ENCODE assay signal across 1 cellular context in the genomic region with DNA sequence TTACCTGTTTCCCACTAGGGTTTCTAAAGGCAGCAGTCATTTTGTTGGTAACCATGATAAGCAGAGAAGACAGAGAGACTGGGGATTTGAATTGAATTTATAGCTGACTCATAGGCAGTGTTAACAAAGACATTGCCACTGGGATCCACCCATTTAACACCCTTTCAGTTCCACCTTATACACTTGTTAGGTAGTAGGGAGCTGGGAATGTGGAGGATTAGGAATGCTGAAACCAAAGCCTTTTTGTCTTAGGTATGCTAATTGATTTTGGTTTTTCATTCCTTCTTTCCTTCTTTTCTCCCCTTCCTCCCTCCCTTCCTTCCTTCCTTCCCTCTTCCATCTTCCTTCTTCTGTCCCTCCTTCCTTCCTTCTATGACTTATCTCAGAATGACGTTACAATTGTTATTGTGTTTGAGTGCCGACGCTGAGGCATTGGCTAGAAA.
TF ChIP-seq lines count a peak whose summit lies in the region.

No MANE protein-coding gene starts in this region.

TF ChIP-seq in HCT116, 20 proteins besides CTCF, POLR2A, EP300 and RAD21 (continued from another document):
- TF ChIP-seq, protein P1, sequence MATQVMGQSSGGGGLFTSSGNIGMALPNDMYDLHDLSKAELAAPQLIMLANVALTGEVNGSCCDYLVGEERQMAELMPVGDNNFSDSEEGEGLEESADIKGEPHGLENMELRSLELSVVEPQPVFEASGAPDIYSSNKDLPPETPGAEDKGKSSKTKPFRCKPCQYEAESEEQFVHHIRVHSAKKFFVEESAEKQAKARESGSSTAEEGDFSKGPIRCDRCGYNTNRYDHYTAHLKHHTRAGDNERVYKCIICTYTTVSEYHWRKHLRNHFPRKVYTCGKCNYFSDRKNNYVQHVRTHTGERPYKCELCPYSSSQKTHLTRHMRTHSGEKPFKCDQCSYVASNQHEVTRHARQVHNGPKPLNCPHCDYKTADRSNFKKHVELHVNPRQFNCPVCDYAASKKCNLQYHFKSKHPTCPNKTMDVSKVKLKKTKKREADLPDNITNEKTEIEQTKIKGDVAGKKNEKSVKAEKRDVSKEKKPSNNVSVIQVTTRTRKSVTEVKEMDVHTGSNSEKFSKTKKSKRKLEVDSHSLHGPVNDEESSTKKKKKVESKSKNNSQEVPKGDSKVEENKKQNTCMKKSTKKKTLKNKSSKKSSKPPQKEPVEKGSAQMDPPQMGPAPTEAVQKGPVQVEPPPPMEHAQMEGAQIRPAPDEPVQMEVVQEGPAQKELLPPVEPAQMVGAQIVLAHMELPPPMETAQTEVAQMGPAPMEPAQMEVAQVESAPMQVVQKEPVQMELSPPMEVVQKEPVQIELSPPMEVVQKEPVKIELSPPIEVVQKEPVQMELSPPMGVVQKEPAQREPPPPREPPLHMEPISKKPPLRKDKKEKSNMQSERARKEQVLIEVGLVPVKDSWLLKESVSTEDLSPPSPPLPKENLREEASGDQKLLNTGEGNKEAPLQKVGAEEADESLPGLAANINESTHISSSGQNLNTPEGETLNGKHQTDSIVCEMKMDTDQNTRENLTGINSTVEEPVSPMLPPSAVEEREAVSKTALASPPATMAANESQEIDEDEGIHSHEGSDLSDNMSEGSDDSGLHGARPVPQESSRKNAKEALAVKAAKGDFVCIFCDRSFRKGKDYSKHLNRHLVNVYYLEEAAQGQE (IDR thresholded peaks at IDR 0.05; ENCODE audit: low read depth) = no peak
- TF ChIP-seq TCF7L2 (IDR thresholded peaks at IDR 0.05; ENCODE audit: borderline replicate concordance, extremely low read depth, insufficient read depth, insufficient read length) = no peak
- TF ChIP-seq, protein P2, sequence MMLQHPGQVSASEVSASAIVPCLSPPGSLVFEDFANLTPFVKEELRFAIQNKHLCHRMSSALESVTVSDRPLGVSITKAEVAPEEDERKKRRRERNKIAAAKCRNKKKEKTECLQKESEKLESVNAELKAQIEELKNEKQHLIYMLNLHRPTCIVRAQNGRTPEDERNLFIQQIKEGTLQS (IDR thresholded peaks at IDR 0.05) = no peak
- no peak for TF ChIP-seq FOSL1 (IDR thresholded peaks at IDR 0.05; ENCODE audit: low read depth)
- TF ChIP-seq ZFX (IDR thresholded peaks at IDR 0.05) = no peak
- TF ChIP-seq POLR2AphosphoS5 (IDR thresholded peaks at IDR 0.05; ENCODE audit: low read depth, low read length) = no peak
- no peak for TF ChIP-seq CBX3 (IDR thresholded peaks at IDR 0.05; ENCODE audit: low read depth)
- TF ChIP-seq, protein P3, sequence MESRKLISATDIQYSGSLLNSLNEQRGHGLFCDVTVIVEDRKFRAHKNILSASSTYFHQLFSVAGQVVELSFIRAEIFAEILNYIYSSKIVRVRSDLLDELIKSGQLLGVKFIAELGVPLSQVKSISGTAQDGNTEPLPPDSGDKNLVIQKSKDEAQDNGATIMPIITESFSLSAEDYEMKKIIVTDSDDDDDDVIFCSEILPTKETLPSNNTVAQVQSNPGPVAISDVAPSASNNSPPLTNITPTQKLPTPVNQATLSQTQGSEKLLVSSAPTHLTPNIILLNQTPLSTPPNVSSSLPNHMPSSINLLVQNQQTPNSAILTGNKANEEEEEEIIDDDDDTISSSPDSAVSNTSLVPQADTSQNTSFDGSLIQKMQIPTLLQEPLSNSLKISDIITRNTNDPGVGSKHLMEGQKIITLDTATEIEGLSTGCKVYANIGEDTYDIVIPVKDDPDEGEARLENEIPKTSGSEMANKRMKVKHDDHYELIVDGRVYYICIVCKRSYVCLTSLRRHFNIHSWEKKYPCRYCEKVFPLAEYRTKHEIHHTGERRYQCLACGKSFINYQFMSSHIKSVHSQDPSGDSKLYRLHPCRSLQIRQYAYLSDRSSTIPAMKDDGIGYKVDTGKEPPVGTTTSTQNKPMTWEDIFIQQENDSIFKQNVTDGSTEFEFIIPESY (IDR thresholded peaks at IDR 0.05; ENCODE audit: extremely low read depth, insufficient replicate concordance, low read length) = no peak
- no peak for TF ChIP-seq ZNF274 (IDR thresholded peaks at IDR 0.05; ENCODE audit: low read depth, low read length)
- TF ChIP-seq ELF1 (IDR thresholded peaks at IDR 0.05; ENCODE audit: borderline replicate concordance, low read depth) = no peak
TF ChIP-seq in HCT116: peak in this region for 0.
